ENCODE assay signal across 8 cellular contexts in genomic region chr14:33848706-33849454, GRCh38.
DNase-seq lines count a peak whose midpoint lies in the region; ATAC-seq and TF ChIP-seq lines count a peak whose summit lies in the region.

No MANE protein-coding gene starts in this region.

- in situ Hi-C loops in IMR-90 (cut with MboI; ENCODE audit: low sequenced_read_pairs), result loop anchor here (10.0 kb wide), 1 partner anchor 376 kb away; no protein-coding TSS in a partner anchor

- H3K56ac ChIP-seq in IMR-90 (ENCODE audit: extremely low read depth, insufficient read depth, low read length), result no peak overlapping the region

- H3F3A ChIP-seq in DOHH2 (ENCODE audit: control insufficient read depth, insufficient read depth) (no peaks in the 10 kb centered on the region), PC-9 (ENCODE audit: insufficient read depth, low read depth) (no peaks in the 10 kb centered on the region)

- DNase-seq in IMR-90 (peak; percentile 10), PC-9 (peak; percentile 51 to 77), endodermal cell (peak; percentile 97), midbrain (lab: John Stamatoyannopoulos, UW) (peak; percentile 78)

- H3K9me3 ChIP-seq in DOHH2 (ENCODE audit: control insufficient read depth, insufficient read depth, low read length) (no peaks in the 10 kb centered on the region), IMR-90 (ENCODE audit: control insufficient read depth, insufficient read depth, low read length) (no peaks in the 10 kb centered on the region), PC-9 (ENCODE audit: insufficient read depth, low read depth) (no peaks in the 10 kb centered on the region), endodermal cell (ENCODE audit: control insufficient read depth, low read length) (no peaks in the 10 kb centered on the region)

- H3K36me3 Mint-ChIP-seq in endodermal cell (ENCODE audit: low read depth), result no peaks in the 10 kb centered on the region

- POLR2A ChIA-PET in IMR-90 (lab: Charles Lee; ENCODE audit: unreplicated experiment), result no interaction called here
- POLR2A ChIA-PET in PC-9 (lab: Charles Lee; ENCODE audit: unreplicated experiment), result interaction anchor here (0.6 to 0.8 kb wide), 4 partner anchors 203 to 1006 kb away, joined by 3 to 7 read pairs (median 3); no protein-coding TSS in a partner anchor

- ATAC-seq in IMR-90 (ENCODE audit: low read depth) (peak; percentile 56), HG03469 (IDR thresholded peaks at IDR 0.05; ENCODE audit: unreplicated experiment) (no peak), HG02870 (IDR thresholded peaks at IDR 0.05; ENCODE audit: unreplicated experiment) (no peak), HG03139 (IDR thresholded peaks at IDR 0.05; ENCODE audit: unreplicated experiment) (no peak)

- no peak overlapping the region for H4K5ac ChIP-seq in IMR-90 (ENCODE audit: low read depth, low read length)

- H3K9me1 ChIP-seq in IMR-90 (ENCODE audit: insufficient read depth, low read length), result no peaks in the 10 kb centered on the region

- no peak overlapping the region for H3K18ac ChIP-seq in IMR-90 (ENCODE audit: low read depth, low read length)

- H3K27me3 Mint-ChIP-seq in endodermal cell (ENCODE audit: insufficient read depth), result peaks cover 18% of the 10 kb centered on the region

- no TSS peak for BruUV-seq in IMR-90 (replicated peaks; lab: Mats Ljungman, UMichigan)
- no TSS peak for BruUV-seq in PC-9 (replicated peaks; lab: Mats Ljungman, UMichigan)

- no peak overlapping the region for H3K27ac Mint-ChIP-seq in endodermal cell

- CTCF ChIA-PET in IMR-90 (lab: Yijun Ruan, JAX), result no interaction called here
- CTCF ChIA-PET in PC-9 (lab: Charles Lee), result interaction anchor here (0.6 to 1.8 kb wide), 6 partner anchors 21 to 452 kb away, joined by 3 to 16 read pairs (median 4); no protein-coding TSS in a partner anchor

- no CpG with 5 or more reads among the region's 8 CpGs for WGBS in IMR-90 (ENCODE audit: extremely low coverage in 2 of 2, insufficient read length in 1 of 2), 2 experiments
- WGBS in endodermal cell (ENCODE audit: insufficient coverage in 1 of 2, insufficient read length in 1 of 2), 2 experiments, result 46 to 48% methylated on average over 4 to 8 of the region's 8 CpGs

- H3K9me3 Mint-ChIP-seq in endodermal cell, result no peaks in the 10 kb centered on the region

- no peak overlapping the region for H2BK20ac ChIP-seq in IMR-90 (ENCODE audit: low read depth, low read length)

- H2BK120ac ChIP-seq in IMR-90 (ENCODE audit: low read depth, low read length), result no peak overlapping the region

- H3K79me2 ChIP-seq in DOHH2 (ENCODE audit: control insufficient read depth, low read length), result no peaks in the 10 kb centered on the region
- no peaks in the 10 kb centered on the region for H3K79me2 ChIP-seq in PC-9 (ENCODE audit: low read depth)

- no peak overlapping the region for H3K23ac ChIP-seq in IMR-90 (ENCODE audit: low read depth, low read length)

- no peak overlapping the region for H3K4me3 Mint-ChIP-seq in endodermal cell

- H3K27me3 ChIP-seq in DOHH2 (ENCODE audit: control insufficient read depth, low read length) (no peaks in the 10 kb centered on the region), IMR-90 (ENCODE audit: control insufficient read depth, insufficient read depth, low read length) (no peaks in the 10 kb centered on the region), PC-9 (ENCODE audit: insufficient read depth, low read depth) (no peaks in the 10 kb centered on the region), endodermal cell (ENCODE audit: control insufficient read depth, insufficient read depth, low read length, poor library complexity, severe bottlenecking) (no peaks in the 10 kb centered on the region)

- no peaks in the 10 kb centered on the region for H3K9me2 ChIP-seq in DOHH2 (replicated peaks; ENCODE audit: control insufficient read depth, low read length)
- no peaks in the 10 kb centered on the region for H3K9me2 ChIP-seq in PC-9 (ENCODE audit: insufficient read depth)

- H4K20me1 ChIP-seq in DOHH2 (ENCODE audit: control insufficient read depth, insufficient read depth, low read depth, low read length), result no peaks in the 10 kb centered on the region
- no peaks in the 10 kb centered on the region for H4K20me1 ChIP-seq in IMR-90 (ENCODE audit: insufficient read depth, low read length)
- no peaks in the 10 kb centered on the region for H4K20me1 ChIP-seq in PC-9 (ENCODE audit: insufficient read depth)

- H3K4me3 ChIP-seq in DOHH2 (ENCODE audit: low read length), result no peak overlapping the region
- H3K4me3 ChIP-seq in IMR-90 (ENCODE audit: insufficient read depth, low read depth, low read length), result no peak overlapping the region
- H3K4me3 ChIP-seq in PC-9, result no peak overlapping the region
- no peak overlapping the region for H3K4me3 ChIP-seq in endodermal cell (ENCODE audit: low read length)

- H3K27ac ChIP-seq in DOHH2 (ENCODE audit: low read depth, low read length) (no peak overlapping the region), IMR-90 (ENCODE audit: insufficient read depth, low read length) (no peak overlapping the region), PC-9 (no peak overlapping the region), endodermal cell (ENCODE audit: low read depth, low read length) (no peak overlapping the region)

- intact Hi-C loops in IMR-90 (cut with micrococcal nuclease), result no loop called here
- intact Hi-C loops in PC-9 (cut with micrococcal nuclease; ENCODE audit: unreplicated experiment), result loop anchor here (1.0 to 5.0 kb wide), 4 partner anchors 203 to 453 kb away; no protein-coding TSS in a partner anchor

- H2BK5ac ChIP-seq in IMR-90 (ENCODE audit: low read depth, low read length, poor library complexity, severe bottlenecking), result no peak overlapping the region

- no peak overlapping the region for H3K9ac ChIP-seq in IMR-90 (ENCODE audit: low read depth, low read length)
- no peak overlapping the region for H3K9ac ChIP-seq in endodermal cell (ENCODE audit: extremely low read depth, low read length, poor library complexity, severe bottlenecking)

- H2AFZ ChIP-seq in IMR-90 (replicated peaks; ENCODE audit: low read length, poor library complexity) (no peak overlapping the region), PC-9 (no peak overlapping the region)

- H3K4me1 Mint-ChIP-seq in endodermal cell, result peaks cover 23% of the 10 kb centered on the region

- TF ChIP-seq CTCF in DOHH2 (IDR thresholded peaks at IDR 0.05; ENCODE audit: low read depth, low read length, poor library complexity, severe bottlenecking) (peak; percentile 59), IMR-90 (conservative IDR thresholded peaks at IDR 0.05; ENCODE audit: low read depth, low read length) (peak; percentile 33), PC-9 (conservative IDR thresholded peaks at IDR 0.05) (peak; percentile 64), endodermal cell (conservative IDR thresholded peaks at IDR 0.05) (peak; percentile 99)

- peak; percentile 39 for TF ChIP-seq RAD21 in IMR-90 (IDR thresholded peaks at IDR 0.05; ENCODE audit: low read length)

- no peak overlapping the region for H3K14ac ChIP-seq in IMR-90 (replicated peaks; ENCODE audit: low read depth, low read length)

- no peak overlapping the region for H4K91ac ChIP-seq in IMR-90 (ENCODE audit: insufficient read depth, low read depth, low read length)

- TF ChIP-seq POLR2A in IMR-90 (IDR thresholded peaks at IDR 0.05; ENCODE audit: low read depth, low read length), result no peak

- H3K4me2 ChIP-seq in DOHH2 (ENCODE audit: low read length) (no peak overlapping the region), IMR-90 (ENCODE audit: low read depth, low read length) (no peak overlapping the region), PC-9 (no peak overlapping the region)

- no peaks in the 10 kb centered on the region for H3K79me1 ChIP-seq in IMR-90 (ENCODE audit: low read depth in 1 of 2, low read length in 2 of 2)

- no peak overlapping the region for H4K8ac ChIP-seq in IMR-90 (ENCODE audit: low read depth in 2 of 2, low read length in 2 of 2)

- H2BK15ac ChIP-seq in IMR-90 (ENCODE audit: low read depth, low read length), result no peak overlapping the region

- dilution Hi-C loops in IMR-90 (cut with HindIII; ENCODE audit: low sequenced_read_pairs, unreplicated experiment), result no loop called here

- H3K36me3 ChIP-seq in DOHH2 (ENCODE audit: control insufficient read depth, low read length) (no peaks in the 10 kb centered on the region), IMR-90 (ENCODE audit: control insufficient read depth, insufficient read depth, low read length) (no peaks in the 10 kb centered on the region), PC-9 (ENCODE audit: low read depth) (no peaks in the 10 kb centered on the region), endodermal cell (ENCODE audit: control insufficient read depth, insufficient read depth, low read length) (no peaks in the 10 kb centered on the region)

- H2AK5ac ChIP-seq in IMR-90 (ENCODE audit: low read depth, low read length), result no peak overlapping the region

- no peak overlapping the region for H3K4ac ChIP-seq in IMR-90 (ENCODE audit: low read depth, low read length)

- H3K4me1 ChIP-seq in DOHH2 (ENCODE audit: control insufficient read depth, low read length) (0 out of 2 replicates have a peak, but pooled peaks cover 4% of the 10 kb centered on the region), IMR-90 (ENCODE audit: control insufficient read depth, insufficient read depth, low read length) (no peaks in the 10 kb centered on the region), PC-9 (replicated peaks; ENCODE audit: insufficient read depth) (no peaks in the 10 kb centered on the region), endodermal cell (ENCODE audit: control insufficient read depth, insufficient read depth, low read length) (peaks cover 9% of the 10 kb centered on the region)

- no peak overlapping the region for H2AK9ac ChIP-seq in IMR-90 (replicated peaks; ENCODE audit: low read depth, low read length, poor library complexity)

TF ChIP-seq in IMR-90, 13 proteins besides CTCF, POLR2A, EP300 and RAD21:
- TF ChIP-seq BHLHE40 (IDR thresholded peaks at IDR 0.05; ENCODE audit: low read depth, low read length), result no peak
- TF ChIP-seq SMC3 (IDR thresholded peaks at IDR 0.05; ENCODE audit: low read depth, low read length), result peak; percentile 33; the same call in 1 of the 2 replicates

Comparison
In these comparisons a context has a peak if more than half of its experiments do, and no peak if none do; other contexts are left out.
1. CTCF ChIP-seq: peak in every context shown above with its lines; median percentile 99 in endodermal cell; 64 in PC-9; 59 in DOHH2; 33 in IMR-90.
2. DNase-seq: peak in every context shown above with its lines; median percentile 97 in endodermal cell; 78 in midbrain; 64 in PC-9; 10 in IMR-90.